ENCODE assay signal across 1 cellular context in the genomic region with DNA sequence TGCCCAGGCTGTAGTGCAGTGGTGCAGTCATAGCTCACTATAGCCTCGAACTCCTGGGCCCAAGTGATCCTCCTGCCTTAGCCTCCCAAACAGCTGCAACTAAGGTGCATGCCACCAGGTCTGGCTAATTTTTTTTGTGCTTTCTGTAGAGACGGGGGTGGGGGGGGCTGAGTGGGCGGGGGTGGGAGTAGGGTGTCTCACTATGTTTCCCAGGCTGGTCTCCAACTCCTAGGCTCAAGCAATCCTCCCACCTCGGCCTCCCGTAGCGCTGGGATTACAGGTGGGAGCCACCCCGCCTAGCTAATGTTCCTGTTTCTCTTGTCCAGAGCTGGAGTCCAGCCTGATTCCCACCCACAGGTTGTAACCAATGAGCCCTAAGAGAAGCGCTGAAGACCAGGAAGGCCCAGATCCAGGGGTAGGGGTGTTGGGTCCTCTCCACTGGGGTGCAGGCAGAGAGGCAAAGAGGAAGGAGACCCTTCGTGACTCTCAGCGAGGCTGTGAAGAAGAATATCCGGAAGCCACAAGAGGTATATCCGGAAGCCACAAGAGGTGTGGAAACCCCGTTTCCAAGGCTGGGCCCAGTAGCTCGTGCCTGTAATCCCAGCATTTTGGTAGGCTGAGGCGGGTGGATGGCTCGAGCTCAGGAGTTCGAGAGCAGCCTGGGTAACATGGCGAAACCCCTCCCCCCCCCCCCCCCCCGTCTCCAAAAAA.
TF ChIP-seq lines count a peak whose summit lies in the region.

No MANE protein-coding gene starts in this region.

TF ChIP-seq in K562, 482 proteins besides CTCF, POLR2A, EP300 and RAD21 (continued from another document and continues in another):
- TF ChIP-seq, protein P1, sequence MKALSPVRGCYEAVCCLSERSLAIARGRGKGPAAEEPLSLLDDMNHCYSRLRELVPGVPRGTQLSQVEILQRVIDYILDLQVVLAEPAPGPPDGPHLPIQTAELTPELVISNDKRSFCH (CRISPR knock-in tag; IDR thresholded peaks at IDR 0.05) = no peak
- TF ChIP-seq, protein P1 (tag; IDR thresholded peaks at IDR 0.05) = peak; percentile 91; the same call in 1 of the 2 replicates
- TF ChIP-seq CC2D1A (IDR thresholded peaks at IDR 0.05) (peak; percentile 72; the same call in 1 of the 2 replicates), NFATC3 (IDR thresholded peaks at IDR 0.05) (no peak), ETS1 (conservative IDR thresholded peaks at IDR 0.05; ENCODE audit: control insufficient read depth, low read depth, low read length) (peak; percentile 20; the same call in 1 of the 2 replicates), RBM15 (IDR thresholded peaks at IDR 0.05; ENCODE audit: insufficient read depth, low read length) (no peak), ARNT (IDR thresholded peaks at IDR 0.05) (no peak), FOXA3 (CRISPR knock-in tag; conservative IDR thresholded peaks at IDR 0.05 in 1 of 2, IDR thresholded peaks at IDR 0.05 in 1 of 2) (peak in 1 of 2 experiments; percentile 10; a peak in 1 of 4 replicates), GTF2E2 (tag; IDR thresholded peaks at IDR 0.05) (no peak), JUNB (CRISPR knock-in tag; conservative IDR thresholded peaks at IDR 0.05) (no peak), PHB (CRISPR knock-in tag; IDR thresholded peaks at IDR 0.05) (peak; percentile 57; the same call in 1 of the 2 replicates), OTX1 (CRISPR knock-in tag; IDR thresholded peaks at IDR 0.05) (0 out of 2 replicates have a peak, but pooled peaks have one; percentile 3), CBX3 (IDR thresholded peaks at IDR 0.05; ENCODE audit: borderline replicate concordance in 1 of 2, low read length in 2 of 2) (peak in 1 of 2 experiments; percentile 91; a peak in 2 of 3 replicates), ZNF384 (IDR thresholded peaks at IDR 0.05; ENCODE audit: low read depth, low read length) (peak; percentile 69), THAP12 (CRISPR knock-in tag; IDR thresholded peaks at IDR 0.05) (peak; percentile 69; the same call in 1 of the 2 replicates), SMARCA5 (IDR thresholded peaks at IDR 0.05) (0 out of 2 replicates have a peak, but pooled peaks have one; percentile 35), ZBTB26 (CRISPR knock-in tag; IDR thresholded peaks at IDR 0.05) (0 out of 2 replicates have a peak, but pooled peaks have one; percentile 5), ETS2 (tag; IDR thresholded peaks at IDR 0.05; ENCODE audit: borderline replicate concordance, poor library complexity, severe bottlenecking) (no peak), ZNF41 (CRISPR knock-in tag; conservative IDR thresholded peaks at IDR 0.05) (0 out of 2 replicates have a peak, but pooled peaks have one; percentile 7), ZNF133 (CRISPR knock-in tag; IDR thresholded peaks at IDR 0.05) (no peak), ZNF561 (CRISPR knock-in tag; conservative IDR thresholded peaks at IDR 0.05) (no peak), ELF2 (CRISPR knock-in tag; IDR thresholded peaks at IDR 0.05) (no peak; the same call in 1 of the 2 replicates), MTA3 (IDR thresholded peaks at IDR 0.05; ENCODE audit: borderline replicate concordance) (no peak), SUPT5H (IDR thresholded peaks at IDR 0.05) (peak; percentile 22; the same call in 1 of the 2 replicates), NR2C1 (IDR thresholded peaks at IDR 0.05) (no peak), NR2C1 (tag; IDR thresholded peaks at IDR 0.05) (no peak), ZNF324 (CRISPR knock-in tag; IDR thresholded peaks at IDR 0.05) (0 out of 2 replicates have a peak, but pooled peaks have one; percentile 11), POLR3A (IDR thresholded peaks at IDR 0.05; ENCODE audit: borderline replicate concordance, extremely low read depth, insufficient read depth, insufficient read length) (no peak), FOXA1 (IDR thresholded peaks at IDR 0.05; ENCODE audit: borderline replicate concordance) (no peak), ARID1B (IDR thresholded peaks at IDR 0.05) (no peak), HDAC8 (tag; IDR thresholded peaks at IDR 0.05) (peak; percentile 87; the same call in 1 of the 2 replicates)
- TF ChIP-seq, protein P2, sequence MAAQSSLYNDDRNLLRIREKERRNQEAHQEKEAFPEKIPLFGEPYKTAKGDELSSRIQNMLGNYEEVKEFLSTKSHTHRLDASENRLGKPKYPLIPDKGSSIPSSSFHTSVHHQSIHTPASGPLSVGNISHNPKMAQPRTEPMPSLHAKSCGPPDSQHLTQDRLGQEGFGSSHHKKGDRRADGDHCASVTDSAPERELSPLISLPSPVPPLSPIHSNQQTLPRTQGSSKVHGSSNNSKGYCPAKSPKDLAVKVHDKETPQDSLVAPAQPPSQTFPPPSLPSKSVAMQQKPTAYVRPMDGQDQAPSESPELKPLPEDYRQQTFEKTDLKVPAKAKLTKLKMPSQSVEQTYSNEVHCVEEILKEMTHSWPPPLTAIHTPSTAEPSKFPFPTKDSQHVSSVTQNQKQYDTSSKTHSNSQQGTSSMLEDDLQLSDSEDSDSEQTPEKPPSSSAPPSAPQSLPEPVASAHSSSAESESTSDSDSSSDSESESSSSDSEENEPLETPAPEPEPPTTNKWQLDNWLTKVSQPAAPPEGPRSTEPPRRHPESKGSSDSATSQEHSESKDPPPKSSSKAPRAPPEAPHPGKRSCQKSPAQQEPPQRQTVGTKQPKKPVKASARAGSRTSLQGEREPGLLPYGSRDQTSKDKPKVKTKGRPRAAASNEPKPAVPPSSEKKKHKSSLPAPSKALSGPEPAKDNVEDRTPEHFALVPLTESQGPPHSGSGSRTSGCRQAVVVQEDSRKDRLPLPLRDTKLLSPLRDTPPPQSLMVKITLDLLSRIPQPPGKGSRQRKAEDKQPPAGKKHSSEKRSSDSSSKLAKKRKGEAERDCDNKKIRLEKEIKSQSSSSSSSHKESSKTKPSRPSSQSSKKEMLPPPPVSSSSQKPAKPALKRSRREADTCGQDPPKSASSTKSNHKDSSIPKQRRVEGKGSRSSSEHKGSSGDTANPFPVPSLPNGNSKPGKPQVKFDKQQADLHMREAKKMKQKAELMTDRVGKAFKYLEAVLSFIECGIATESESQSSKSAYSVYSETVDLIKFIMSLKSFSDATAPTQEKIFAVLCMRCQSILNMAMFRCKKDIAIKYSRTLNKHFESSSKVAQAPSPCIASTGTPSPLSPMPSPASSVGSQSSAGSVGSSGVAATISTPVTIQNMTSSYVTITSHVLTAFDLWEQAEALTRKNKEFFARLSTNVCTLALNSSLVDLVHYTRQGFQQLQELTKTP (IDR thresholded peaks at IDR 0.05; ENCODE audit: low read depth in 1 of 2, partially characterized antibody in 2 of 2) = peak in 1 of 2 experiments; percentile 53
- TF ChIP-seq, protein P3, sequence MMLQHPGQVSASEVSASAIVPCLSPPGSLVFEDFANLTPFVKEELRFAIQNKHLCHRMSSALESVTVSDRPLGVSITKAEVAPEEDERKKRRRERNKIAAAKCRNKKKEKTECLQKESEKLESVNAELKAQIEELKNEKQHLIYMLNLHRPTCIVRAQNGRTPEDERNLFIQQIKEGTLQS (IDR thresholded peaks at IDR 0.05) = no peak
- TF ChIP-seq, protein P3 (CRISPR knock-in tag; conservative IDR thresholded peaks at IDR 0.05) = no peak; the same call in 1 of the 2 replicates
- TF ChIP-seq, protein P4, sequence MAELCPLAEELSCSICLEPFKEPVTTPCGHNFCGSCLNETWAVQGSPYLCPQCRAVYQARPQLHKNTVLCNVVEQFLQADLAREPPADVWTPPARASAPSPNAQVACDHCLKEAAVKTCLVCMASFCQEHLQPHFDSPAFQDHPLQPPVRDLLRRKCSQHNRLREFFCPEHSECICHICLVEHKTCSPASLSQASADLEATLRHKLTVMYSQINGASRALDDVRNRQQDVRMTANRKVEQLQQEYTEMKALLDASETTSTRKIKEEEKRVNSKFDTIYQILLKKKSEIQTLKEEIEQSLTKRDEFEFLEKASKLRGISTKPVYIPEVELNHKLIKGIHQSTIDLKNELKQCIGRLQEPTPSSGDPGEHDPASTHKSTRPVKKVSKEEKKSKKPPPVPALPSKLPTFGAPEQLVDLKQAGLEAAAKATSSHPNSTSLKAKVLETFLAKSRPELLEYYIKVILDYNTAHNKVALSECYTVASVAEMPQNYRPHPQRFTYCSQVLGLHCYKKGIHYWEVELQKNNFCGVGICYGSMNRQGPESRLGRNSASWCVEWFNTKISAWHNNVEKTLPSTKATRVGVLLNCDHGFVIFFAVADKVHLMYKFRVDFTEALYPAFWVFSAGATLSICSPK (IDR thresholded peaks at IDR 0.05; ENCODE audit: borderline replicate concordance) = no peak
